8 cellular contexts compared by ENCODE assay signal in genomic region chr14:50667491-50668007, GRCh38. TPM values are rescaled to one million over a fixed set of nuclear protein-coding genes. Genes with fewer than 3 reads are reported as not detected.
DNase-seq lines count a peak whose midpoint lies in the region; ATAC-seq lines count a peak whose summit lies in the region.

No MANE protein-coding gene starts in this region.

- H3K27ac ChIP-seq in KOPT-K1 (ENCODE audit: low read depth, low read length, poor library complexity, severe bottlenecking) (peak overlapping the region; percentile 30), skeletal muscle tissue (ENCODE audit: low read depth, low read length) (peak overlapping the region; percentile 89)

- intact Hi-C loops in left ventricle myocardium superior (cut with micrococcal nuclease), result no loop called here

- H3K4me1 ChIP-seq in skeletal muscle tissue (ENCODE audit: control insufficient read depth in 3 of 3, insufficient read depth in 3 of 3, low read length in 3 of 3), result peaks cover 2 to 8% (median 8%) of the 10 kb centered on the region in 3 donors

- H3K9ac ChIP-seq in skeletal muscle tissue (ENCODE audit: low read depth in 1 of 3, low read length in 3 of 3), result peak overlapping the region; percentile 92 to 93 (median 92)

- no peaks in the 10 kb centered on the region for H3K36me3 ChIP-seq in KOPT-K1 (ENCODE audit: insufficient read depth, low read length)
- H3K36me3 ChIP-seq in skeletal muscle tissue (ENCODE audit: control insufficient read depth in 3 of 3, insufficient read depth in 3 of 3, low read length in 3 of 3), result peaks cover 0 to 2% (median 0%) of the 10 kb centered on the region in 3 donors

- peak; percentile 70 to 85 (median 84) for DNase-seq in NCI-H1417 (lab: John Stamatoyannopoulos, UW)
- no peak for DNase-seq in NCI-H1417 treated with DMSO at 0.1 percent for 48 hours (lab: John Stamatoyannopoulos, UW)
- peak; percentile 18 for DNase-seq in activated effector memory CD4-positive, alpha-beta T cell treated with Interleukin-2 at 50 U/mL for 16 hours
- no peak for DNase-seq in left ventricle myocardium superior
- no peak for DNase-seq in SIG-M5 treated with dmso at 0.1 percent for 504 hours (lab: John Stamatoyannopoulos, UW; ENCODE audit: unreplicated experiment)

- no peaks in the 10 kb centered on the region for H3K27me3 ChIP-seq in skeletal muscle tissue (ENCODE audit: control insufficient read depth in 3 of 3, insufficient read depth in 3 of 3, low read length in 3 of 3)

- H3K4me3 ChIP-seq in skeletal muscle tissue (ENCODE audit: low read length in 3 of 3), result peak overlapping the region; percentile 87 to 95 (median 93)

- H3K9me3 ChIP-seq in KOPT-K1 (ENCODE audit: insufficient read depth, low read length, poor library complexity, severe bottlenecking), result no peaks in the 10 kb centered on the region
- H3K9me3 ChIP-seq in skeletal muscle tissue (ENCODE audit: control insufficient read depth in 3 of 3, low read length in 3 of 3), result no peaks in the 10 kb centered on the region

- ATAC-seq in GM21528 (IDR thresholded peaks at IDR 0.05; ENCODE audit: low FRiP score, unreplicated experiment) (peak; percentile 58), left ventricle myocardium superior (peak; percentile 33)

RNA-seq across cellular contexts. Expression of gene SAV1, which starts 0.6 kb away (rescaled TPM):
- total RNA-seq in left ventricle myocardium superior (26.2 TPM), skeletal muscle tissue (16.7 TPM)

Comparison
In these comparisons a context has a peak if more than half of its experiments do, and no peak if none do; other contexts are left out.
1. DNase-seq: peak in NCI-H1417 (3 of 3) and activated effector memory CD4-positive, alpha-beta T cell treated with Interleukin-2 at 50 U/mL for 16 hours (single experiment); none in NCI-H1417 treated with DMSO at 0.1 percent for 48 hours (single experiment), left ventricle myocardium superior (single experiment) and SIG-M5 treated with dmso at 0.1 percent for 504 hours (single experiment).